In genomic region chr18:35162995-35163394, GRCh38 we compare ENCODE assay signal across 16 cellular contexts.
"Had no signal": no experiment of that assay in that cellular context is flagged by ENCODE, and none has a peak within 500 bp of the region (broad histone marks: within the 10 kb centered on the region; RNA-seq: fewer than 3 reads in every experiment).

No MANE protein-coding gene starts in this region.

- ATAC-seq: activated CD8-positive, alpha-beta T cell treated with anti-CD3 and anti-CD28 coated beads, Interleukin-2, amount 10 ng/mL, durations not matched to agents 7 days and 5 days; activated naive CD4-positive, alpha-beta T cell treated with anti-CD3 and anti-CD28 coated beads, Interleukin-2, amount 50 U/mL, for 72 hours; stimulated activated memory B cell treated with anti-CD40 and anti-IgM and Interleukin-4, amounts not matched to agents 10 μg/mL and 1 μg/mL and 100 μg/mL, for 72 hours had no signal

- H3K27me3 ChIP-seq: hepatocyte, thyroid gland, vagina had no signal

- DNase-seq: activated B cell treated with CpG ODN at 0.5 μM for 24 hours; activated CD4-positive, alpha-beta T cell treated with anti-CD3 and anti-CD28 coated beads, Interleukin-2, amount 10 ng/mL, durations not matched to agents 24 days and 14 days; activated CD8-positive, alpha-beta memory T cell treated with anti-CD3 and anti-CD28 coated beads, Interleukin-2, amount 50 U/mL, for 4 hours; activated CD8-positive, alpha-beta T cell treated with anti-CD3 and anti-CD28 coated beads, Interleukin-2, amount 10 ng/mL, durations not matched to agents 7 days and 5 days; activated gamma-delta T cell; activated T-cell treated with anti-CD3 and anti-CD28 coated beads, Interleukin-2, amount 50 U/mL, for 48 hours; amniotic stem cell; kidney; mesendoderm; psoas muscle; stimulated activated CD4-positive, alpha-beta T cell treated with anti-CD3 and anti-CD28 coated beads, Interleukin-2, amount 100 ng/mL, for 48 hours; thyroid gland had no signal

- H3K36me3 ChIP-seq: thyroid gland, vagina had no signal

- H3K79me2 ChIP-seq: hepatocyte had no signal

- H3K4me2 ChIP-seq: hepatocyte had no signal

- H3K4me1 ChIP-seq: thyroid gland, vagina had no signal

- H3K4me3 ChIP-seq: hepatocyte, psoas muscle, thyroid gland, vagina had no signal

- H3K27ac ChIP-seq: hepatocyte, psoas muscle, thyroid gland, vagina had no signal

- H2AFZ ChIP-seq: hepatocyte had no signal

- H3K9me3 ChIP-seq: psoas muscle, thyroid gland, vagina had no signal
